11 cellular contexts compared by ENCODE assay signal in the genomic region with DNA sequence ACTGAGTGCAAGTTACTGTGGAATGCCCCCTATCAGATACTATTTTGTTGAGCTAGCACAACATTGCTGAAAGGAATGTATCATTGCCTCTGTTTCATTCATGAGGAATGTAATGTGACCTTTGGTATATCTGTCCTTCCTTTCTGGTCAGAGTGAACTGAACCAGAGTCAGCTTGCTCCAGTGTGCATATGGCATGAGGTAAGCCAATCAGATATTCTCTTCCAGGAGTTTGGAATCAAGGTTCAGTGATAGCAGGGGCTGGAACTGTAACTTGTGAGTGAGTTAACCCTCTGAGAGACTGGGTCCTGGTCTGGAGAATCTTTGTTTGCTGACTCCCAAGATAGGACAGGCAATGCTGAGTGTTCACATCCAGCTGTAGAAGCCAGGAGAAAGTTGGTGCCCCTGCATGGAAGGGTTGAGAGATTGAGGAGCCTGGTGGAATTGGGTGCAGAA. TPM values are rescaled to one million over a fixed set of nuclear protein-coding genes. Genes with fewer than 3 reads are reported as not detected.
A peak's percentile ranks its signal among the peaks of the same experiment; 100 is the strongest.
DNase-seq lines count a peak whose midpoint lies in the region; ATAC-seq, FAIRE-seq and TF ChIP-seq lines count a peak whose summit lies in the region.
"Had no signal": no experiment of that assay in that cellular context is flagged by ENCODE, and none has a peak within 500 bp of the region (broad histone marks: within the 10 kb centered on the region; RNA-seq: fewer than 3 reads in every experiment).

No MANE protein-coding gene starts in this region.

- H3K9me1 ChIP-seq in keratinocyte (ENCODE audit: control insufficient read depth, extremely low read depth, insufficient read depth, low read length) = no peaks in the 10 kb centered on the region

- no peaks in the 10 kb centered on the region for H3K79me2 ChIP-seq in keratinocyte (ENCODE audit: control insufficient read depth, insufficient read depth, low read length)

- H4K20me1 ChIP-seq in keratinocyte (ENCODE audit: control insufficient read depth, extremely low read depth, insufficient read depth, low read length) = no peaks in the 10 kb centered on the region

- no peak overlapping the region for H3K4me3 ChIP-seq in heart right ventricle
- no peak overlapping the region for H3K4me3 ChIP-seq in keratinocyte (ENCODE audit: control insufficient read depth in 2 of 3, extremely low read depth in 1 of 3, insufficient read depth in 2 of 3, low read depth in 1 of 3, low read length in 3 of 3)
- H3K4me3 ChIP-seq in effector memory CD4-positive, alpha-beta T cell (ENCODE audit: insufficient read depth, low read depth, low read length, poor library complexity, severe bottlenecking) = no peak overlapping the region
- H3K4me3 ChIP-seq: tibial nerve had no signal

- H3K4me2 ChIP-seq in keratinocyte (ENCODE audit: control insufficient read depth, extremely low read depth, insufficient read depth, low read depth, low read length) = peak overlapping the region; percentile 66

- in situ Hi-C loops in GM13976 (cut with MboI; ENCODE audit: low sequenced_read_pairs, unreplicated experiment) = no loop called here

- H2AFZ ChIP-seq in keratinocyte (ENCODE audit: control insufficient read depth, low read length) = peak overlapping the region; percentile 34

- DNase-seq in heart right ventricle (no peak), Right ventricle myocardium inferior (ENCODE audit: missing footprints) (no peak), astrocyte of the hippocampus (ENCODE audit: low read depth, low spot score) (peak; percentile 80), keratinocyte (ENCODE audit: low read depth, low spot score) (peak; percentile 61), retina (no peak), NCI-H1417 (lab: John Stamatoyannopoulos, UW) (no peak), GM13976 (ENCODE audit: low spot score) (no peak)
- no peak for DNase-seq in effector memory CD4-positive, alpha-beta T cell
- DNase-seq: NCI-H146 had no signal

- dilution Hi-C loops in keratinocyte (cut with MboI; ENCODE audit: extremely low pct_ligation_motif_present, low sequenced_read_pairs) = no loop called here

- H3K27me3 ChIP-seq in heart right ventricle = no peaks in the 10 kb centered on the region
- no peaks in the 10 kb centered on the region for H3K27me3 ChIP-seq in keratinocyte (ENCODE audit: control insufficient read depth, extremely low read depth, insufficient read depth, low read length)
- H3K27me3 ChIP-seq in effector memory CD4-positive, alpha-beta T cell (replicated peaks; ENCODE audit: control insufficient read depth, insufficient read depth, low read length, poor library complexity, severe bottlenecking) = no peaks in the 10 kb centered on the region
- H3K27me3 ChIP-seq: tibial nerve had no signal

- H3K9ac ChIP-seq in keratinocyte (ENCODE audit: control insufficient read depth, extremely low read depth, insufficient read depth, low read length) = no peak overlapping the region

- intact Hi-C loops in heart right ventricle (cut with DNase I) (no loop called here), Right ventricle myocardium inferior (cut with DNase I) (loop anchor here (5.0 kb wide), 1 partner anchor 43 kb away; the partner anchor contains the start of gene OSBPL3)

- H3K9me3 ChIP-seq in heart right ventricle = peaks cover 0 to 6% (median 0%) of the 10 kb centered on the region in 11 donors
- no peaks in the 10 kb centered on the region for H3K9me3 ChIP-seq in keratinocyte (ENCODE audit: control insufficient read depth, low read depth, low read length)
- no peaks in the 10 kb centered on the region for H3K9me3 ChIP-seq in effector memory CD4-positive, alpha-beta T cell (ENCODE audit: control insufficient read depth, low read length)

- H3K36me3 ChIP-seq in heart right ventricle (no peaks in the 10 kb centered on the region), keratinocyte (ENCODE audit: control insufficient read depth in 2 of 2, extremely low read depth in 1 of 2, insufficient read depth in 2 of 2, low read length in 2 of 2) (no peaks in the 10 kb centered on the region)
- H3K36me3 ChIP-seq in effector memory CD4-positive, alpha-beta T cell (ENCODE audit: control insufficient read depth, insufficient read depth, low read length) = no peaks in the 10 kb centered on the region
- H3K36me3 ChIP-seq: tibial nerve had no signal

- ATAC-seq in heart right ventricle (peak in 7 of 8 donors; percentile 29 to 91 (median 72)), Right ventricle myocardium inferior (no peak)

- H3K4me1 ChIP-seq in heart right ventricle (peaks cover 0 to 30% (median 14%) of the 10 kb centered on the region in 9 donors), keratinocyte (ENCODE audit: control insufficient read depth, extremely low read depth, insufficient read depth, low read length) (peaks cover 33% of the 10 kb centered on the region)
- peaks cover 24% of the 10 kb centered on the region for H3K4me1 ChIP-seq in effector memory CD4-positive, alpha-beta T cell (ENCODE audit: control insufficient read depth, insufficient read depth, low read length, poor library complexity, severe bottlenecking)
- H3K4me1 ChIP-seq: tibial nerve had no signal

- FAIRE-seq in keratinocyte (lab: Jason Lieb, UNC) = peak; percentile 88
- FAIRE-seq: GM12891 had no signal

- TF ChIP-seq CTCF in heart right ventricle (IDR thresholded peaks at IDR 0.05) (no peak), keratinocyte (optimal IDR thresholded peaks at IDR 0.05 in 1 of 3, IDR thresholded peaks at IDR 0.05 in 1 of 3, conservative IDR thresholded peaks at IDR 0.05 in 1 of 3; ENCODE audit: extremely low read depth in 1 of 3, insufficient read depth in 2 of 3, low read length in 3 of 3) (no peak), GM13976 (IDR thresholded peaks at IDR 0.05; ENCODE audit: borderline replicate concordance, control extremely low read depth, extremely low read depth, insufficient read depth, missing control alignments) (no peak)

- H3K27ac ChIP-seq in heart right ventricle (peak overlapping the region in 2 of 10 donors; percentile 25 to 47), keratinocyte (ENCODE audit: control insufficient read depth, insufficient read depth, low read length) (peak overlapping the region; percentile 23)
- no peak overlapping the region for H3K27ac ChIP-seq in effector memory CD4-positive, alpha-beta T cell (ENCODE audit: insufficient read depth, low read length, poor library complexity, severe bottlenecking)
- H3K27ac ChIP-seq: tibial nerve had no signal

RNA-seq across cellular contexts. Expression of gene OSBPL3, which starts 45.3 kb away (rescaled TPM):
- total RNA-seq in heart right ventricle (10 to 100 TPM in 1 of 10 donors, 1 to 10 TPM in 9; 1.8 to 10.6 (median 4.6) TPM), Right ventricle myocardium inferior (8.5 TPM)
- polyA plus RNA-seq in heart right ventricle (1 to 10 TPM; 1.2 to 2.5 TPM), keratinocyte (18.3 to 36.3 TPM (median 34.0 TPM) in 3 replicates)
- 57.0 TPM for polyA plus RNA-seq in keratinocyte (2011; ENCODE audit: low read depth)
- polyA plus RNA-seq in keratinocyte (2011; cell fraction: cytosol; rRNA removed) = 14.4 and 26.5 TPM in 2 replicates
- polyA plus RNA-seq in keratinocyte (2011; cell fraction: nucleus; rRNA removed) = 66.2 and 74.1 TPM in 2 replicates
- polyA plus RNA-seq in keratinocyte (2012; ENCODE audit: low replicate concordance) = 17.2 and 26.3 TPM in 2 replicates
- polyA minus RNA-seq in keratinocyte = 18.6 to 45.3 TPM (median 25.7 TPM) in 3 replicates
- polyA minus RNA-seq in keratinocyte (2011; cell fraction: cytosol; rRNA and poly(A)+ RNA removed) = 23.8 TPM
- 42.8 and 66.2 TPM in 2 replicates for polyA minus RNA-seq in keratinocyte (2011; cell fraction: nucleus; rRNA and poly(A)+ RNA removed)

Comparison
In these comparisons a context has a peak if more than half of its experiments do, and no peak if none do; other contexts are left out.
1. DNase-seq: peak in astrocyte of the hippocampus (single experiment) and keratinocyte (single experiment); none in heart right ventricle (0 of 2), Right ventricle myocardium inferior (single experiment), retina (single experiment), NCI-H1417 (0 of 3), effector memory CD4-positive, alpha-beta T cell (0 of 3) and GM13976 (single experiment).